9 cellular contexts compared by ENCODE assay signal in the genomic region with DNA sequence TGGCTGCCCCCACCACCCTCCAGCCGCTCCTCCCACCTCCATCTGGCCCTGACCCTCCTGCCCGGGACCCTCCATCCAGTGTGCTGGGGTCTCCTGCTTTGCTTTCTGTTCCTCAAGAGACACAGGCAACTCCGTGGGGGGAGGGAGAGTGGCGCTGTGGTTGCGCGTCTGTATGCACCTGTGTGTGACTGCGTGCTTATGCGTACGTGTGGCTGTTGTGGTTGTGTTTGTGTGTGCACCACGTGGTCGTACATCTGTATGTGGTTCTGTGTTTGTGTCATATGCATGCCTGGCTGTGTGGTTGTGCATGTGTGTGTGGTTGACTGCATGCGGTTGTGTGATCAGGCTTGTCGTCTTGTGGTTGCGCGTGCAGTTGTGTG. TPM values are rescaled to one million over a fixed set of nuclear protein-coding genes. Genes with fewer than 3 reads are reported as not detected.
DNase-seq lines count a peak whose midpoint lies in the region; ATAC-seq, FAIRE-seq and TF ChIP-seq lines count a peak whose summit lies in the region.
"Had no signal": no experiment of that assay in that cellular context is flagged by ENCODE, and none has a peak within 500 bp of the region (broad histone marks: within the 10 kb centered on the region; RNA-seq: fewer than 3 reads in every experiment).

No MANE protein-coding gene starts in this region.

- intact Hi-C loops in MCF 10A (cut with micrococcal nuclease) (no loop called here), posterior vena cava (cut with DNase I) (no loop called here)

- no peaks in the 10 kb centered on the region for H3K36me3 ChIP-seq in OCI-LY3 (replicated peaks; ENCODE audit: low read depth, low read length)

- peaks cover 4% of the 10 kb centered on the region; the same call in 1 of the 2 replicates for H3K4me1 ChIP-seq in OCI-LY3 (ENCODE audit: low read length)

- no peaks in the 10 kb centered on the region for H3K9me3 Mint-ChIP-seq in MCF 10A (ENCODE audit: unreplicated experiment)

- H3K27me3 ChIP-seq in OCI-LY3 (ENCODE audit: low read depth, low read length) = peaks cover 15% of the 10 kb centered on the region

- H3K9ac ChIP-seq in OCI-LY3 (ENCODE audit: low read length) = peak overlapping the region; percentile 41; the same call in 1 of the 2 replicates

- no peaks in the 10 kb centered on the region for H3K27me3 Mint-ChIP-seq in MCF 10A (ENCODE audit: insufficient read depth, unreplicated experiment)

- BruUV-seq in MCF 10A (replicated peaks; lab: Mats Ljungman, UMichigan) = no TSS peak

- no peaks in the 10 kb centered on the region for H3K79me2 ChIP-seq in OCI-LY3 (ENCODE audit: low read length)

- POLR2A ChIA-PET in MCF 10A (lab: Yijun Ruan, JAX) = interaction anchor here (1.5 kb wide), 1 partner anchor 11 kb away, joined by 5 read pairs; no protein-coding TSS in a partner anchor

- H3K36me3 Mint-ChIP-seq in MCF 10A (ENCODE audit: insufficient read depth, unreplicated experiment) = no peaks in the 10 kb centered on the region

- no peak for ATAC-seq in HG03439 (IDR thresholded peaks at IDR 0.05; ENCODE audit: unreplicated experiment)

- H3K4me3 ChIP-seq in GM12865 (ENCODE audit: low read depth, low read length) = peak overlapping the region; percentile 40
- H3K4me3 ChIP-seq in OCI-LY3 (ENCODE audit: low read length) = peak overlapping the region; percentile 71
- H3K4me3 ChIP-seq: SK-N-MC had no signal

- peak overlapping the region; percentile 49; the same call in 1 of the 2 replicates for H2AFZ ChIP-seq in OCI-LY3 (ENCODE audit: low read depth, low read length)

- no peaks in the 10 kb centered on the region for H3K4me1 Mint-ChIP-seq in MCF 10A (ENCODE audit: insufficient read depth, unreplicated experiment)

- peak overlapping the region; percentile 21 for H3K4me3 Mint-ChIP-seq in MCF 10A (ENCODE audit: unreplicated experiment)

- H4K20me1 ChIP-seq in OCI-LY3 (ENCODE audit: insufficient read depth, low read length) = no peaks in the 10 kb centered on the region

- H3K27ac ChIP-seq in OCI-LY3 (ENCODE audit: low read length) = no peak overlapping the region
- H3K27ac ChIP-seq: SK-N-MC had no signal

- CTCF ChIA-PET in MCF 10A (lab: Yijun Ruan, JAX) = no interaction called here

- TF ChIP-seq CTCF in GM12865 (IDR thresholded peaks at IDR 0.05; ENCODE audit: insufficient read depth, low read depth, low read length, missing control alignments) (no peak), OCI-LY3 (IDR thresholded peaks at IDR 0.05; ENCODE audit: low read depth, low read length) (no peak; the same call in 1 of the 2 replicates), MCF 10A (IDR thresholded peaks at IDR 0.05; ENCODE audit: unreplicated experiment) (no peak), D721Med (IDR thresholded peaks at IDR 0.05; ENCODE audit: insufficient read depth, missing control alignments) (no peak)

- H3K4me2 ChIP-seq in OCI-LY3 (ENCODE audit: low read length) = peak overlapping the region; percentile 62

- no peak overlapping the region for H3K27ac Mint-ChIP-seq in MCF 10A (ENCODE audit: low read depth, unreplicated experiment)

- H3K9me3 ChIP-seq in OCI-LY3 (ENCODE audit: insufficient read depth, low read length) = no peaks in the 10 kb centered on the region

- no peak for FAIRE-seq in D721Med (lab: Jason Lieb, UNC)

- peak; percentile 73 for DNase-seq in GM12865 (ENCODE audit: low read depth)
- no peak for DNase-seq in MCF 10A (ENCODE audit: unreplicated experiment)
- peak; percentile 62 for DNase-seq in posterior vena cava (ENCODE audit: low spot score)
- no peak for DNase-seq in D721Med (ENCODE audit: insufficient read length, low spot score)
- no peak for DNase-seq in COR-L47 (lab: John Stamatoyannopoulos, UW)
- DNase-seq: cortex of kidney had no signal

RNA-seq across cellular contexts. Expression of a gene that starts 33.2 kb away (rescaled TPM):
- 2.7 and 3.5 TPM in 2 replicates for total RNA-seq in MCF 10A (2022)
- 1 to 10 TPM; 2.5 to 5.1 TPM for total RNA-seq in posterior vena cava

Comparison
In these comparisons a context has a peak if more than half of its experiments do, and no peak if none do; other contexts are left out.
1. DNase-seq: peak in GM12865 (single experiment) and posterior vena cava (single experiment); none in MCF 10A (single experiment), D721Med (single experiment) and COR-L47 (single experiment).